8 cellular contexts compared by ENCODE assay signal in genomic region chr2:75559633-75560021, GRCh38. TPM values are rescaled to one million over a fixed set of nuclear protein-coding genes. Genes with fewer than 3 reads are reported as not detected.
A peak's percentile ranks its signal among the peaks of the same experiment; 100 is the strongest.
DNase-seq lines count a peak whose midpoint lies in the region; ATAC-seq and TF ChIP-seq lines count a peak whose summit lies in the region.
"Had no signal": no experiment of that assay in that cellular context is flagged by ENCODE, and none has a peak within 500 bp of the region (broad histone marks: within the 10 kb centered on the region; RNA-seq: fewer than 3 reads in every experiment).

No MANE protein-coding gene starts in this region.

- DNase-seq in H7 (no peak), T-cell (no peak), fibroblast of the aortic adventitia (ENCODE audit: low read depth) (no peak), retinal pigment epithelial cell (ENCODE audit: low read depth) (no peak), NCI-H1436 (lab: John Stamatoyannopoulos, UW) (no peak), cerebellar nuclear complex (lab: John Stamatoyannopoulos, UW) (no peak), posterior cingulate gyrus (no peak)
- DNase-seq: sigmoid colon had no signal

- H3K27ac Mint-ChIP-seq in T-cell: no peak overlapping the region

- no peaks in the 10 kb centered on the region for H3K9me3 Mint-ChIP-seq in T-cell

- peaks cover 18% of the 10 kb centered on the region for H3K27me3 ChIP-seq in H7 (ENCODE audit: control insufficient read depth, insufficient read depth, low read length)

- peaks cover 45 to 53% of the 10 kb centered on the region in 2 donors for H3K27me3 Mint-ChIP-seq in T-cell

- ATAC-seq in T-cell (replicated peaks in 1 of 4): no peak

- POLR2A ChIA-PET in T-cell (lab: Charles Lee): no interaction called here

- no peaks in the 10 kb centered on the region for H3K36me3 ChIP-seq in H7 (replicated peaks; ENCODE audit: control insufficient read depth, insufficient read depth, low read length)
- H3K36me3 ChIP-seq: sigmoid colon had no signal

- CTCF ChIA-PET in T-cell (lab: Charles Lee): no interaction called here

- H3K4me1 Mint-ChIP-seq in T-cell: peaks cover 15 to 25% (median 16%) of the 10 kb centered on the region in 3 donors

- peak overlapping the region; percentile 71 for H3K4me3 ChIP-seq in H7 (ENCODE audit: insufficient read depth, low read depth, low read length)
- peak overlapping the region; percentile 80 for H3K4me3 ChIP-seq in fibroblast of the aortic adventitia (ENCODE audit: low read depth, low read length)
- H3K4me3 ChIP-seq in retinal pigment epithelial cell (ENCODE audit: low read length): peak overlapping the region; percentile 96

- H3K36me3 Mint-ChIP-seq in T-cell: no peaks in the 10 kb centered on the region

- no peak for TF ChIP-seq CTCF in fibroblast of the aortic adventitia (IDR thresholded peaks at IDR 0.05; ENCODE audit: insufficient read depth, low read length)
- no peak for TF ChIP-seq CTCF in retinal pigment epithelial cell (conservative IDR thresholded peaks at IDR 0.05; ENCODE audit: low read depth, low read length)

- H3K4me3 Mint-ChIP-seq in T-cell: peak overlapping the region in 2 of 3 donors; percentile 68 to 91

- intact Hi-C loops in posterior cingulate gyrus (cut with DNase I): no loop called here

RNA-seq across cellular contexts. Expression of gene EVA1A, which starts 1.1 kb away (rescaled TPM):
- total RNA-seq in H7 (2014; rRNA removed; shearing (Covaris generic)): 3.4 and 7.4 TPM in 2 replicates
- total RNA-seq in T-cell (under 1 TPM in 1 of 5 donors, not detected in 4; 0.62 TPM), fibroblast of the aortic adventitia (ENCODE audit: low replicate concordance) (25.2 and 28.1 TPM in 2 replicates)
